Comparison of ENCODE assay signal across 17 cellular contexts in the genomic region with DNA sequence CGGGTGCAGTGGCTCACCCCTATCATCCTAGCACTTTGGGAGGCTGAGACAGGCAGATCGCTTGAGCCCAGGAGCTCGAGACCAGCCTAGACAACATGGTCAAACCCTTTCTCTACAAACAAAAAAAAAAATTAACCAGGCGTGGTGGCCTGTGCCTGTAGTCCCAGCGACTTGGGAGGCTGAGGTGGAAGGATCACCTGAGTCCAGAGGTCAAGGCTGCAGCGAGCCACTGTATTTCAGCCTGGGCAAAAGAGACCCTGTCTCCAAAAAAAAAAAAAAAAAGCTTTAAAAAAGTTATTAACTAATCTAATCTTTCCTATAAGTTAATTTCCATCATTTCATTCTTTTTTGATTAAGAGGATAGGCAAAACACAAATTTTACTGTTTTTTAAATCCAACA. TPM values are rescaled to one million over a fixed set of nuclear protein-coding genes. Genes with fewer than 3 reads are reported as not detected.
A peak's percentile ranks its signal among the peaks of the same experiment; 100 is the strongest.
DNase-seq lines count a peak whose midpoint lies in the region; ATAC-seq and TF ChIP-seq lines count a peak whose summit lies in the region.
"Had no signal": no experiment of that assay in that cellular context is flagged by ENCODE, and none has a peak within 500 bp of the region (broad histone marks: within the 10 kb centered on the region; RNA-seq: fewer than 3 reads in every experiment).

No MANE protein-coding gene starts in this region.

- H3K4me3 Mint-ChIP-seq in CD4-positive, CD25-positive, alpha-beta regulatory T cell, result peak overlapping the region; percentile 93 to 98 (median 96)
- H3K4me3 Mint-ChIP-seq in H9 (no peak overlapping the region; a peak in 1 of 5 replicates), WTC11 (0 out of 2 replicates have a peak overlapping the region, but pooled peaks have one; percentile 92)
- H3K4me3 Mint-ChIP-seq: dendritic cell treated with granulocyte-macrophage colony-stimulating factor and Interleukin-4, amounts not matched to agents 40 ng/mL and 50 ng/mL, for 4 days had no signal

- peak overlapping the region in 1 of 3 donors; percentile 35 for H3K27ac Mint-ChIP-seq in CD4-positive, CD25-positive, alpha-beta regulatory T cell
- H3K27ac Mint-ChIP-seq in H9 (peak overlapping the region in 2 of 3 experiments; percentile 17 to 52; a peak in 1 of 7 replicates), WTC11 (no peak overlapping the region)
- H3K27ac Mint-ChIP-seq: dendritic cell treated with granulocyte-macrophage colony-stimulating factor and Interleukin-4, amounts not matched to agents 40 ng/mL and 50 ng/mL, for 4 days had no signal

- H3K56ac ChIP-seq in H9 (ENCODE audit: insufficient read length, low read depth, low read length) (no peak overlapping the region), mesendoderm (ENCODE audit: low read length) (peak overlapping the region; percentile 34)

- TF ChIP-seq CTCF in H9 (conservative IDR thresholded peaks at IDR 0.05) (no peak), WTC11 (IDR thresholded peaks at IDR 0.05) (no peak), SK-N-SH (IDR thresholded peaks at IDR 0.05) (no peak)

- no peaks in the 10 kb centered on the region for H3K36me3 ChIP-seq in CD4-positive, CD25-positive, alpha-beta regulatory T cell (ENCODE audit: control insufficient read depth, insufficient read depth, low read length)
- H3K36me3 ChIP-seq in mesendoderm (ENCODE audit: control insufficient read depth, insufficient read depth, low read length) (no peaks in the 10 kb centered on the region), SK-N-SH (replicated peaks in 1 of 2; ENCODE audit: control insufficient read depth in 1 of 2, insufficient read depth in 2 of 2, low read length in 1 of 2) (no peaks in the 10 kb centered on the region)
- H3K36me3 ChIP-seq: heart left ventricle, ovary had no signal

- no peak overlapping the region for H2AFZ ChIP-seq in H9 (ENCODE audit: low read length)
- no peak overlapping the region for H2AFZ ChIP-seq in SK-N-SH (ENCODE audit: low read depth)

- CTCF ChIA-PET in WTC11 (lab: Charles Lee) (interaction anchor here (0.6 kb wide), 1 partner anchor 141 kb away, joined by 4 read pairs; no protein-coding TSS in a partner anchor), SK-N-SH (lab: Yijun Ruan, JAX) (interaction anchor here (1.4 kb wide), 1 partner anchor 10 kb away, joined by 4 read pairs; no protein-coding TSS in a partner anchor)

- no peaks in the 10 kb centered on the region for H3K9me3 ChIP-seq in CD4-positive, CD25-positive, alpha-beta regulatory T cell (ENCODE audit: control insufficient read depth in 2 of 2, low read length in 2 of 2)
- H3K9me3 ChIP-seq in H9 (ENCODE audit: control insufficient read depth, low read depth, low read length) (no peaks in the 10 kb centered on the region), SK-N-SH (no peaks in the 10 kb centered on the region)
- H3K9me3 ChIP-seq: heart left ventricle, ovary had no signal

- H2BK15ac ChIP-seq in H9 (ENCODE audit: low read depth, low read length) (no peak overlapping the region), mesendoderm (replicated peaks; ENCODE audit: low read depth) (no peak overlapping the region)

- H3K9me3 Mint-ChIP-seq in CD4-positive, CD25-positive, alpha-beta regulatory T cell, result peaks cover 0 to 1% (median 0%) of the 10 kb centered on the region in 7 donors
- no peaks in the 10 kb centered on the region for H3K9me3 Mint-ChIP-seq in H9
- no peaks in the 10 kb centered on the region for H3K9me3 Mint-ChIP-seq in WTC11
- H3K9me3 Mint-ChIP-seq: activated B cell treated with CpG ODN at 0.5 μM for 24 hours; dendritic cell treated with granulocyte-macrophage colony-stimulating factor and Interleukin-4, amounts not matched to agents 40 ng/mL and 50 ng/mL, for 4 days; mesothelial cell of epicardium had no signal

- H3F3A ChIP-seq in SK-N-SH (replicated peaks; ENCODE audit: insufficient read depth), result peaks cover 26% of the 10 kb centered on the region

- no peak for DNase-seq in CD4-positive, CD25-positive, alpha-beta regulatory T cell
- DNase-seq in H9 (no peak), WTC11 (ENCODE audit: low spot score) (no peak), mesendoderm (no peak), NCI-H2227 (lab: John Stamatoyannopoulos, UW; ENCODE audit: unreplicated experiment) (no peak), pons (ENCODE audit: low spot score) (no peak), SK-N-SH (no peak)
- DNase-seq: activated B cell treated with CpG ODN at 0.5 μM for 24 hours, heart left ventricle, kidney, NCI-H1436, NCI-H345, ovary had no signal

- no peak overlapping the region for H3K9ac ChIP-seq in H9 (ENCODE audit: extremely low read depth, insufficient read length, low read length)
- no peak overlapping the region for H3K9ac ChIP-seq in mesendoderm (ENCODE audit: low read length)
- no peak overlapping the region for H3K9ac ChIP-seq in SK-N-SH

- no peaks in the 10 kb centered on the region for H3K27me3 Mint-ChIP-seq in CD4-positive, CD25-positive, alpha-beta regulatory T cell
- no peaks in the 10 kb centered on the region for H3K27me3 Mint-ChIP-seq in H9 (ENCODE audit: low read depth)
- no peaks in the 10 kb centered on the region for H3K27me3 Mint-ChIP-seq in WTC11 (ENCODE audit: low read depth)
- H3K27me3 Mint-ChIP-seq: activated B cell treated with CpG ODN at 0.5 μM for 24 hours; dendritic cell treated with granulocyte-macrophage colony-stimulating factor and Interleukin-4, amounts not matched to agents 40 ng/mL and 50 ng/mL, for 4 days had no signal

- TF ChIP-seq EP300 in SK-N-SH (IDR thresholded peaks at IDR 0.05; ENCODE audit: borderline replicate concordance in 1 of 2, low read depth in 1 of 2, low read length in 1 of 2), result no peak

- H2BK5ac ChIP-seq in H9 (ENCODE audit: insufficient read length, low read length) (no peak overlapping the region), mesendoderm (ENCODE audit: low read length) (no peak overlapping the region)

- no peaks in the 10 kb centered on the region for H4K20me1 ChIP-seq in H9 (ENCODE audit: control insufficient read depth, insufficient read depth, insufficient read length)
- peaks cover 56% of the 10 kb centered on the region for H4K20me1 ChIP-seq in SK-N-SH (ENCODE audit: insufficient read depth)

- H3K23ac ChIP-seq in H9 (ENCODE audit: insufficient read length, low read depth, low read length) (no peak overlapping the region), mesendoderm (ENCODE audit: low read length) (no peak overlapping the region)

- no peaks in the 10 kb centered on the region for H3K36me3 Mint-ChIP-seq in CD4-positive, CD25-positive, alpha-beta regulatory T cell
- H3K36me3 Mint-ChIP-seq in H9 (ENCODE audit: insufficient read depth in 1 of 3, low read depth in 3 of 3), result no peaks in the 10 kb centered on the region; a peak in 2 of 7 replicates
- H3K36me3 Mint-ChIP-seq in WTC11, result no peaks in the 10 kb centered on the region
- H3K36me3 Mint-ChIP-seq: mesothelial cell of epicardium had no signal

- H3K23me2 ChIP-seq in H9 (ENCODE audit: insufficient read length, low read depth, low read length, poor library complexity, severe bottlenecking), result peaks cover 6% of the 10 kb centered on the region

- H2BK12ac ChIP-seq in H9 (ENCODE audit: insufficient read length, low read depth, low read length), result no peak overlapping the region

- H3K4ac ChIP-seq in H9 (ENCODE audit: low read depth, low read length), result no peak overlapping the region
- no peak overlapping the region for H3K4ac ChIP-seq in mesendoderm (ENCODE audit: low read depth, low read length)

- H4K8ac ChIP-seq in H9 (replicated peaks; ENCODE audit: insufficient read length, low read depth, low read length) (no peak overlapping the region), mesendoderm (ENCODE audit: low read depth, low read length) (no peak overlapping the region)

- peaks cover 33 to 74% (median 48%) of the 10 kb centered on the region in 4 donors for H3K4me1 Mint-ChIP-seq in CD4-positive, CD25-positive, alpha-beta regulatory T cell
- H3K4me1 Mint-ChIP-seq in H9 (peaks cover 17 to 21% of the 10 kb centered on the region in 2 experiments), WTC11 (peaks cover 23% of the 10 kb centered on the region)

- no CpG with 5 or more reads among the region's 6 CpGs for WGBS in H9 (ENCODE audit: extremely low coverage, insufficient read length, low lambda C conversion rate)
- no CpG with 5 or more reads among the region's 6 CpGs for WGBS in mesendoderm (ENCODE audit: extremely low coverage, insufficient coverage, low lambda C conversion rate)
- 92% methylated on average over 6 of the region's 6 CpGs for WGBS in SK-N-SH (ENCODE audit: low lambda C conversion rate)

- TF ChIP-seq RAD21 in SK-N-SH (IDR thresholded peaks at IDR 0.05; ENCODE audit: low read length), result no peak

- no peak overlapping the region for H3K27ac ChIP-seq in CD4-positive, CD25-positive, alpha-beta regulatory T cell (ENCODE audit: insufficient read depth, low read length, poor library complexity, severe bottlenecking)
- H3K27ac ChIP-seq in H9 (ENCODE audit: insufficient read length, low read depth, low read length), result no peak overlapping the region
- no peak overlapping the region for H3K27ac ChIP-seq in mesendoderm (ENCODE audit: low read depth, low read length)
- H3K27ac ChIP-seq in SK-N-SH (ENCODE audit: low read depth in 2 of 2, low read length in 1 of 2), result no peak overlapping the region
- H3K27ac ChIP-seq: heart left ventricle, ovary had no signal

- peaks cover 57% of the 10 kb centered on the region for H3K4me1 ChIP-seq in CD4-positive, CD25-positive, alpha-beta regulatory T cell (ENCODE audit: control insufficient read depth, insufficient read depth, low read length, poor library complexity, severe bottlenecking)
- H3K4me1 ChIP-seq in H9 (ENCODE audit: insufficient read depth, low read length) (no peaks in the 10 kb centered on the region), mesendoderm (ENCODE audit: control insufficient read depth, low read depth, low read length) (peaks cover 2% of the 10 kb centered on the region), SK-N-SH (ENCODE audit: control insufficient read depth in 1 of 2, insufficient read depth in 2 of 2, low read depth in 1 of 2, low read length in 1 of 2) (peaks cover 4 to 13% of the 10 kb centered on the region in 2 experiments; a peak in 3 of 4 replicates)

- no peak overlapping the region for H2BK120ac ChIP-seq in H9 (ENCODE audit: low read depth, low read length, poor library complexity, severe bottlenecking)
- H2BK120ac ChIP-seq in mesendoderm (ENCODE audit: low read depth, low read length), result no peak overlapping the region

- POLR2A ChIA-PET in WTC11 (lab: Charles Lee), result interaction anchor here (0.6 kb wide), 1 partner anchor 81 kb away, joined by 3 read pairs; no protein-coding TSS in a partner anchor
- POLR2A ChIA-PET in SK-N-SH (lab: Yijun Ruan, JAX), result no interaction called here

- H3K18ac ChIP-seq in H9 (ENCODE audit: insufficient read length, low read depth, low read length) (no peak overlapping the region), mesendoderm (ENCODE audit: low read length) (no peak overlapping the region)

- H2AK5ac ChIP-seq in H9 (ENCODE audit: insufficient read length, low read length) (no peak overlapping the region), mesendoderm (ENCODE audit: low read length) (no peak overlapping the region)

- no peak overlapping the region for H3K4me2 ChIP-seq in H9 (ENCODE audit: insufficient read depth, insufficient read length, low read length)
- H3K4me2 ChIP-seq in mesendoderm (ENCODE audit: low read length), result no peak overlapping the region
- H3K4me2 ChIP-seq in SK-N-SH, result no peak overlapping the region; the same call in 1 of the 2 replicates

- no peak overlapping the region for H4K5ac ChIP-seq in H9 (ENCODE audit: insufficient read length, low read depth, low read length)
- H4K5ac ChIP-seq in mesendoderm (ENCODE audit: low read length), result no peak overlapping the region

- no peak overlapping the region for H3T11ph ChIP-seq in H9 (ENCODE audit: low read length)

- ATAC-seq in CD4-positive, CD25-positive, alpha-beta regulatory T cell (ENCODE audit: low read depth in 2 of 2), result no peak
- ATAC-seq in WTC11 (no peak), GM18520 (IDR thresholded peaks at IDR 0.05; ENCODE audit: unreplicated experiment) (no peak)
- ATAC-seq: esophagus mucosa, heart left ventricle had no signal

- no peaks in the 10 kb centered on the region for H3K27me3 ChIP-seq in CD4-positive, CD25-positive, alpha-beta regulatory T cell (ENCODE audit: control insufficient read depth, insufficient read depth, low read length)
- H3K27me3 ChIP-seq in H9 (ENCODE audit: insufficient read depth, low read length), result no peaks in the 10 kb centered on the region
- no peaks in the 10 kb centered on the region for H3K27me3 ChIP-seq in mesendoderm (ENCODE audit: insufficient read depth, low read length, poor library complexity)
- H3K27me3 ChIP-seq in SK-N-SH (ENCODE audit: insufficient read depth), result no peaks in the 10 kb centered on the region
- H3K27me3 ChIP-seq: heart left ventricle, ovary had no signal

- H4K91ac ChIP-seq in H9 (ENCODE audit: insufficient read length, low read depth, low read length), result no peak overlapping the region

- H2BK20ac ChIP-seq in H9 (ENCODE audit: low read depth, low read length, poor library complexity, severe bottlenecking), result no peak overlapping the region

- H3K79me1 ChIP-seq in H9 (ENCODE audit: insufficient read depth, low read depth, low read length, poor library complexity, severe bottlenecking) (peaks cover 3% of the 10 kb centered on the region), mesendoderm (ENCODE audit: low read length) (peaks cover 1% of the 10 kb centered on the region)

- no peak overlapping the region for H3K14ac ChIP-seq in H9 (ENCODE audit: insufficient read depth, low read length)

- no peaks in the 10 kb centered on the region for H3K9me2 ChIP-seq in SK-N-SH

- H3K79me2 ChIP-seq in H9 (ENCODE audit: insufficient read depth, low read length) (peaks cover 37% of the 10 kb centered on the region; the same call in 1 of the 2 replicates), mesendoderm (ENCODE audit: control insufficient read depth, insufficient read depth, low read length) (peaks cover 52% of the 10 kb centered on the region), SK-N-SH (ENCODE audit: insufficient read depth) (peaks cover 99% of the 10 kb centered on the region)

- H3K4me3 ChIP-seq in CD4-positive, CD25-positive, alpha-beta regulatory T cell (ENCODE audit: low read depth, low read length), result peak overlapping the region; percentile 37
- H3K4me3 ChIP-seq in mesendoderm (ENCODE audit: low read length) (no peak overlapping the region), SK-N-SH (ENCODE audit: low read depth in 2 of 2, low read length in 1 of 2) (no peak overlapping the region)
- H3K4me3 ChIP-seq: ovary had no signal

RNA-seq across cellular contexts. Expression of gene NCOR1, which starts 2.5 kb away (rescaled TPM):
- 216 TPM for total RNA-seq in CD4-positive, CD25-positive, alpha-beta regulatory T cell
- polyA plus RNA-seq in CD4-positive, CD25-positive, alpha-beta regulatory T cell, result 10 to 100 TPM; 65.8 to 68.7 (median 67.0) TPM
- total RNA-seq in H9 (2021) (112 and 119 TPM in 2 replicates), WTC11 (2021) (107 to 124 TPM (median 116 TPM) in 3 replicates)
- polyA plus RNA-seq in mesendoderm (2013, experiment 1 of 2), result 71.2 TPM
- polyA plus RNA-seq in mesendoderm (2013, experiment 2 of 2), result 74.7 TPM
- 42.1 and 43.0 TPM in 2 replicates for polyA plus RNA-seq in SK-N-SH (2012; rRNA removed)
- 27.2 and 39.1 TPM in 2 replicates for polyA plus RNA-seq in SK-N-SH (2012; cell fraction: cytosol; rRNA removed)
- polyA plus RNA-seq in SK-N-SH (2012; cell fraction: nucleus; rRNA removed), result 61.7 and 72.9 TPM in 2 replicates

RNA-seq across cellular contexts. Expression of gene PIGL, which starts 4.2 kb away (rescaled TPM):
- total RNA-seq in CD4-positive, CD25-positive, alpha-beta regulatory T cell, result 59.4 TPM
- polyA plus RNA-seq in CD4-positive, CD25-positive, alpha-beta regulatory T cell, result 10 to 100 TPM in 3 of 4 donors, 1 to 10 TPM in 1; 8.7 to 12.0 (median 11.5) TPM
- total RNA-seq in H9 (2021) (21.6 and 24.3 TPM in 2 replicates), WTC11 (2021) (24.5 to 44.1 TPM (median 28.1 TPM) in 3 replicates)
- polyA plus RNA-seq in mesendoderm (2013, experiment 1 of 2), result 16.3 TPM
- 15.4 TPM for polyA plus RNA-seq in mesendoderm (2013, experiment 2 of 2)
- polyA plus RNA-seq in SK-N-SH (2012; rRNA removed), result 34.0 and 58.0 TPM in 2 replicates
- 13.3 and 15.4 TPM in 2 replicates for polyA plus RNA-seq in SK-N-SH (2012; cell fraction: cytosol; rRNA removed)
- 245 and 336 TPM in 2 replicates for polyA plus RNA-seq in SK-N-SH (2012; cell fraction: nucleus; rRNA removed)

Comparison
In these comparisons a context has a peak if more than half of its experiments do, and no peak if none do; other contexts are left out.
1. H3K4me3 Mint-ChIP-seq: peak in CD4-positive, CD25-positive, alpha-beta regulatory T cell (4 of 4) and WTC11 (single experiment); none in H9 (0 of 2).